Comparison of ENCODE assay signal across 8 cellular contexts in genomic region chr5:149618581-149619248, GRCh38. TPM values are rescaled to one million over a fixed set of nuclear protein-coding genes. Genes with fewer than 3 reads are reported as not detected.
DNase-seq lines count a peak whose midpoint lies in the region; ATAC-seq and TF ChIP-seq lines count a peak whose summit lies in the region.

No MANE protein-coding gene starts in this region.

- CTCF ChIA-PET in HEK293 (lab: Yijun Ruan, JAX): interaction anchor here (0.5 to 4.2 kb wide), 59 partner anchors 10 to 1599 kb away, joined by 3 to 50 read pairs (median 4); partner anchors contain the start of genes ARHGEF37, CSNK1A1 and IL17B

- POLR2A ChIA-PET in HEK293 (lab: Yijun Ruan, JAX): interaction anchor here (0.7 to 1.3 kb wide), 4 partner anchors 37 to 251 kb away, joined by 3 to 4 read pairs (median 3); partner anchors contain the start of gene ARHGEF37

- DNase-seq in ELF-1 (ENCODE audit: low read depth, low spot score) (peak; percentile 89), NCI-H2196 treated with DMSO at 0.1 percent for 48 hours (lab: John Stamatoyannopoulos, UW; ENCODE audit: unreplicated experiment) (peak; percentile 60), globus pallidus (ENCODE audit: low spot score) (peak; percentile 52), progenitor cell of endocrine pancreas (ENCODE audit: low spot score, unreplicated experiment) (no peak), NCI-H1048 (lab: John Stamatoyannopoulos, UW) (no peak)

- H3K27ac Mint-ChIP-seq in activated T-helper 17 cell treated with anti-CD3 and anti-CD28 coated beads, Interleukin-2, amount 50 U/mL, for 72 hours: no peak overlapping the region
- no peak overlapping the region for H3K27ac Mint-ChIP-seq in progenitor cell of endocrine pancreas

- H3K4me1 Mint-ChIP-seq in activated T-helper 17 cell treated with anti-CD3 and anti-CD28 coated beads, Interleukin-2, amount 50 U/mL, for 72 hours: no peaks in the 10 kb centered on the region
- peaks cover 2% of the 10 kb centered on the region for H3K4me1 Mint-ChIP-seq in progenitor cell of endocrine pancreas (ENCODE audit: low read depth)

- H3K36me3 Mint-ChIP-seq in activated T-helper 17 cell treated with anti-CD3 and anti-CD28 coated beads, Interleukin-2, amount 50 U/mL, for 72 hours (ENCODE audit: low read depth): no peaks in the 10 kb centered on the region
- H3K36me3 Mint-ChIP-seq in progenitor cell of endocrine pancreas (ENCODE audit: insufficient read depth): no peaks in the 10 kb centered on the region

- no peak overlapping the region for H3K4me3 Mint-ChIP-seq in activated T-helper 17 cell treated with anti-CD3 and anti-CD28 coated beads, Interleukin-2, amount 50 U/mL, for 72 hours
- H3K4me3 Mint-ChIP-seq in progenitor cell of endocrine pancreas (ENCODE audit: low read depth): no peak overlapping the region

- H3K9me3 ChIP-seq in HEK293 (ENCODE audit: control insufficient read depth, insufficient read depth, low read depth, low read length): no peaks in the 10 kb centered on the region

- no peaks in the 10 kb centered on the region for H3K9me3 Mint-ChIP-seq in activated T-helper 17 cell treated with anti-CD3 and anti-CD28 coated beads, Interleukin-2, amount 50 U/mL, for 72 hours
- H3K9me3 Mint-ChIP-seq in progenitor cell of endocrine pancreas (ENCODE audit: low read depth): no peaks in the 10 kb centered on the region

- no peaks in the 10 kb centered on the region for H3K36me3 ChIP-seq in HEK293 (ENCODE audit: control insufficient read depth in 2 of 2, insufficient read depth in 1 of 2, low read length in 2 of 2)

- no peak overlapping the region for H3K4me3 ChIP-seq in HEK293 (ENCODE audit: low read depth, low read length)

- H3K4me1 ChIP-seq in HEK293 (ENCODE audit: control insufficient read depth, insufficient read depth, low read length): no peaks in the 10 kb centered on the region

- no peaks in the 10 kb centered on the region for H3K27me3 Mint-ChIP-seq in activated T-helper 17 cell treated with anti-CD3 and anti-CD28 coated beads, Interleukin-2, amount 50 U/mL, for 72 hours
- H3K27me3 Mint-ChIP-seq in progenitor cell of endocrine pancreas: no peaks in the 10 kb centered on the region

- ATAC-seq in activated T-helper 17 cell treated with anti-CD3 and anti-CD28 coated beads, Interleukin-2, amount 50 U/mL, for 72 hours (replicated peaks): peak; percentile 33

- peak; percentile 82 for TF ChIP-seq CTCF in 22Rv1 (IDR thresholded peaks at IDR 0.05)
- peak; percentile 77 for TF ChIP-seq CTCF in HEK293 (tag by site-specific recombination; IDR thresholded peaks at IDR 0.05)
- peak; percentile 76 for TF ChIP-seq CTCF in progenitor cell of endocrine pancreas (IDR thresholded peaks at IDR 0.05; ENCODE audit: unreplicated experiment)

- H3K27ac ChIP-seq in 22Rv1: peak overlapping the region; percentile 100
- no peak overlapping the region for H3K27ac ChIP-seq in HEK293 (ENCODE audit: extremely low read depth, low read depth, low read length)

TF ChIP-seq in HEK293, 187 proteins besides CTCF, POLR2A, EP300 and RAD21 (continues in another document):
- TF ChIP-seq ZBTB21 (tag by site-specific recombination; IDR thresholded peaks at IDR 0.05) (no peak), ZNF623 (tag by site-specific recombination; IDR thresholded peaks at IDR 0.05) (no peak), ZNF140 (tag by site-specific recombination; IDR thresholded peaks at IDR 0.05) (no peak), ZNF654 (tag by site-specific recombination; IDR thresholded peaks at IDR 0.05; ENCODE audit: low read depth) (peak; percentile 94), ZIC2 (tag by site-specific recombination; IDR thresholded peaks at IDR 0.05) (0 out of 2 replicates have a peak, but pooled peaks have one; percentile 18), ZFHX2 (tag by site-specific recombination; conservative IDR thresholded peaks at IDR 0.05) (peak; percentile 49), EGR2 (tag by site-specific recombination; IDR thresholded peaks at IDR 0.05; ENCODE audit: low read depth) (no peak), TSHZ1 (tag by site-specific recombination; IDR thresholded peaks at IDR 0.05; ENCODE audit: borderline replicate concordance) (no peak), HOXC10 (CRISPR knock-in tag; IDR thresholded peaks at IDR 0.05) (no peak), ZNF335 (tag by site-specific recombination; conservative IDR thresholded peaks at IDR 0.05) (peak; percentile 15; the same call in 1 of the 2 replicates), ZBTB17 (tag by site-specific recombination; IDR thresholded peaks at IDR 0.05) (peak; percentile 64), ZNF449 (tag by site-specific recombination; IDR thresholded peaks at IDR 0.05) (0 out of 2 replicates have a peak, but pooled peaks have one; percentile 13), ZNF426 (tag by site-specific recombination; IDR thresholded peaks at IDR 0.05) (no peak), ZNF2 (tag by site-specific recombination; IDR thresholded peaks at IDR 0.05) (peak; percentile 89), BCL6B (tag by site-specific recombination; IDR thresholded peaks at IDR 0.05) (no peak), ATF2 (tag by site-specific recombination; IDR thresholded peaks at IDR 0.05; ENCODE audit: low read depth) (0 out of 2 replicates have a peak, but pooled peaks have one; percentile 48), ZNF366 (tag by site-specific recombination; conservative IDR thresholded peaks at IDR 0.05) (0 out of 2 replicates have a peak, but pooled peaks have one; percentile 14)

RNA-seq across cellular contexts. Expression of gene ARHGEF37, which starts 37.4 kb away (rescaled TPM):
- total RNA-seq in activated T-helper 17 cell treated with anti-CD3 and anti-CD28 coated beads, Interleukin-2, amount 50 U/mL, for 72 hours: under 1 TPM; 0.06 to 0.64 TPM
- 2.4 and 3.3 TPM in 2 replicates for total RNA-seq in progenitor cell of endocrine pancreas

Comparison
In these comparisons a context has a peak if more than half of its experiments do, and no peak if none do; other contexts are left out.
1. DNase-seq: peak in ELF-1 (single experiment), NCI-H2196 treated with DMSO at 0.1 percent for 48 hours (single experiment) and globus pallidus (single experiment); none in progenitor cell of endocrine pancreas (single experiment) and NCI-H1048 (single experiment).
2. Peak in every context shown above with its lines, with median percentiles within 50 percentile points of each other: CTCF ChIP-seq.